ENCODE assay signal across 12 cellular contexts in genomic region chr7:55888364-55888763, GRCh38. TPM values are rescaled to one million over a fixed set of nuclear protein-coding genes. Genes with fewer than 3 reads are reported as not detected.
DNase-seq lines count a peak whose midpoint lies in the region; ATAC-seq, FAIRE-seq and TF ChIP-seq lines count a peak whose summit lies in the region.
"Not testable (repeated sequence)": the region's sequence is repeated elsewhere in the genome, so short reads cannot be mapped to it uniquely, and the experiment has no call there.
"Had no signal": no experiment of that assay in that cellular context is flagged by ENCODE, and none has a peak within 500 bp of the region (broad histone marks: within the 10 kb centered on the region; RNA-seq: fewer than 3 reads in every experiment).

No MANE protein-coding gene starts in this region.

- H3K9ac ChIP-seq in DND-41 (ENCODE audit: low read depth, low read length) (peak overlapping the region; percentile 62), Loucy (ENCODE audit: low read depth, low read length, poor library complexity, severe bottlenecking) (peak overlapping the region; percentile 75), HepG2 (ENCODE audit: insufficient read depth, low read depth, low read length) (peak overlapping the region; percentile 71)

- not testable (repeated sequence) for H3K27me3 ChIP-seq in DND-41 (ENCODE audit: insufficient read depth, low read length, poor library complexity); Loucy (ENCODE audit: insufficient read depth, low read length, poor library complexity, severe bottlenecking); SJSA1 (replicated peaks); HepG2 (ENCODE audit: control insufficient read depth in 1 of 2, insufficient read depth in 2 of 2, low read length in 2 of 2); prostate gland (replicated peaks; ENCODE audit: insufficient read depth)

- 86% methylated on average over 10 of the region's 10 CpGs for WGBS in HepG2 (ENCODE audit: low lambda C conversion rate)
- WGBS in prostate gland, result 73% methylated on average over 10 of the region's 10 CpGs
- 70% methylated on average over 10 of the region's 10 CpGs for WGBS in urinary bladder

- H3K27ac ChIP-seq in DND-41 (ENCODE audit: low read length), result peak overlapping the region; percentile 82
- H3K27ac ChIP-seq in SJSA1; HepG2 (ENCODE audit: extremely low read length, insufficient read depth, low read length); prostate gland; urinary bladder (ENCODE audit: low read depth): not testable (repeated sequence)

- H3K4me3 ChIP-seq in DND-41 (ENCODE audit: low read depth in 1 of 2, low read length in 2 of 2), result peak overlapping the region; percentile 47 to 67; a peak in 3 of 4 replicates
- H3K4me3 ChIP-seq in Loucy (ENCODE audit: low read length, poor library complexity, severe bottlenecking), result peak overlapping the region; percentile 77
- peak overlapping the region; percentile 95 for H3K4me3 ChIP-seq in SJSA1
- peak overlapping the region; percentile 66 to 69 (median 66); a peak in 5 of 6 replicates for H3K4me3 ChIP-seq in HepG2 (replicated peaks in 1 of 3; ENCODE audit: insufficient read depth in 1 of 3, low read depth in 2 of 3, low read length in 3 of 3)
- peak overlapping the region; percentile 33 to 36 for H3K4me3 ChIP-seq in prostate gland
- peak overlapping the region; percentile 89 for H3K4me3 ChIP-seq in urinary bladder (ENCODE audit: low read depth, low read length)

- not testable (repeated sequence) for TF ChIP-seq CTCF in DND-41 (IDR thresholded peaks at IDR 0.05; ENCODE audit: borderline replicate concordance, extremely low read depth, low read length, poor library complexity, severe bottlenecking); Loucy (conservative IDR thresholded peaks at IDR 0.05; ENCODE audit: low read length); endothelial cell (IDR thresholded peaks at IDR 0.05; ENCODE audit: unreplicated experiment); HepG2 (CRISPR knock-in tag; IDR thresholded peaks at IDR 0.05); prostate gland (IDR thresholded peaks at IDR 0.05)

- H3K4me1 Mint-ChIP-seq in endothelial cell (ENCODE audit: unreplicated experiment), result not testable (repeated sequence)

- not testable (repeated sequence) for H3K27me3 Mint-ChIP-seq in endothelial cell (ENCODE audit: unreplicated experiment)

- peak overlapping the region; percentile 77 to 92 for H3K27ac Mint-ChIP-seq in activated naive CD4-positive, alpha-beta T cell treated with anti-CD3 and anti-CD28 coated beads, Interleukin-2, amount 50 U/mL, for 72 hours
- H3K27ac Mint-ChIP-seq in endothelial cell (ENCODE audit: unreplicated experiment), result peak overlapping the region; percentile 89

- not testable (repeated sequence) for TF ChIP-seq POLR2A in HepG2 (IDR thresholded peaks at IDR 0.05; ENCODE audit: insufficient read depth in 1 of 2, low read depth in 2 of 2, low read length in 2 of 2); prostate gland (IDR thresholded peaks at IDR 0.05)

- POLR2A ChIA-PET in HepG2 (lab: Yijun Ruan, JAX), result not testable (repeated sequence)

- peak overlapping the region; percentile 93 for H3K4me3 Mint-ChIP-seq in endothelial cell (ENCODE audit: unreplicated experiment)

- H3F3A ChIP-seq in Loucy (ENCODE audit: low read depth), result not testable (repeated sequence)

- H2AFZ ChIP-seq in DND-41 (ENCODE audit: low read depth, low read length), result peak overlapping the region; percentile 94
- H2AFZ ChIP-seq in Loucy (ENCODE audit: low read length), result peak overlapping the region; percentile 61; the same call in 1 of the 2 replicates
- peak overlapping the region; percentile 63 for H2AFZ ChIP-seq in HepG2 (ENCODE audit: low read length)

- FAIRE-seq in HepG2 (lab: Jason Lieb, UNC), result not testable (repeated sequence)

- not testable (repeated sequence) for H3K9me3 Mint-ChIP-seq in activated naive CD4-positive, alpha-beta T cell treated with anti-CD3 and anti-CD28 coated beads, Interleukin-2, amount 50 U/mL, for 72 hours; endothelial cell (ENCODE audit: unreplicated experiment)

- H3K9me2 ChIP-seq in Loucy (replicated peaks; ENCODE audit: low read depth, low read length), result not testable (repeated sequence)

- not testable (repeated sequence) for H3K9me3 ChIP-seq in DND-41 (ENCODE audit: insufficient read depth, low read length, severe bottlenecking); Loucy (ENCODE audit: insufficient read depth, low read depth, low read length); SJSA1 (replicated peaks); HepG2 (ENCODE audit: low read length); prostate gland

- H3K79me2 ChIP-seq in DND-41 (ENCODE audit: insufficient read depth, low read length); Loucy (ENCODE audit: insufficient read depth, low read length); HepG2 (ENCODE audit: insufficient read depth, low read length): not testable (repeated sequence)

- peak; percentile 29; the same call in 1 of the 3 replicates for ATAC-seq in DND-41 (ENCODE audit: insufficient read depth, low read depth)
- not testable (repeated sequence) for ATAC-seq in activated naive CD4-positive, alpha-beta T cell treated with anti-CD3 and anti-CD28 coated beads, Interleukin-2, amount 50 U/mL, for 72 hours; HepG2

- intact Hi-C loops in HepG2 (cut with micrococcal nuclease; ENCODE audit: unreplicated experiment), result not testable (repeated sequence)
- intact Hi-C loops in prostate gland (cut with DNase I), result loop anchor here (5.0 to 10.0 kb wide), 3 partner anchors 74 to 244 kb away; partner anchors contain the start of gene NIPSNAP2

- not testable (repeated sequence) for H3K36me3 ChIP-seq in DND-41 (ENCODE audit: insufficient read depth, low read length); Loucy (ENCODE audit: insufficient read depth, low read length); SJSA1; HepG2 (replicated peaks in 1 of 2; ENCODE audit: control insufficient read depth in 1 of 2, insufficient read depth in 2 of 2, low read length in 2 of 2); prostate gland; urinary bladder (ENCODE audit: insufficient read depth)

- TF ChIP-seq EP300 in HepG2 (IDR thresholded peaks at IDR 0.05; ENCODE audit: low read depth in 2 of 2, low read length in 2 of 2); HepG2 (CRISPR knock-in tag; IDR thresholded peaks at IDR 0.05; ENCODE audit: borderline replicate concordance): not testable (repeated sequence)

- H3K4me1 ChIP-seq in DND-41 (ENCODE audit: insufficient read depth, low read length), result peaks cover 18% of the 10 kb centered on the region
- H3K4me1 ChIP-seq in Loucy (ENCODE audit: insufficient read depth, low read length, poor library complexity, severe bottlenecking); SJSA1 (replicated peaks); HepG2 (ENCODE audit: insufficient read depth, low read length); prostate gland (replicated peaks); urinary bladder (ENCODE audit: insufficient read depth): not testable (repeated sequence)

- DNase-seq in DND-41, result peak; percentile 21
- not testable (repeated sequence) for DNase-seq in SJSA1 (ENCODE audit: low read depth in 1 of 2, low spot score in 2 of 2); activated naive CD4-positive, alpha-beta T cell treated with anti-CD3 and anti-CD28 coated beads, Interleukin-2, amount 50 U/mL, for 72 hours (ENCODE audit: low spot score in 2 of 2); endothelial cell (ENCODE audit: low spot score); HepG2 (ENCODE audit: low spot score); prostate gland (ENCODE audit: low spot score)

- H4K20me1 ChIP-seq in DND-41 (ENCODE audit: insufficient read depth, low read length); Loucy (ENCODE audit: insufficient read depth, low read length, poor library complexity, severe bottlenecking); HepG2 (ENCODE audit: insufficient read depth, low read length): not testable (repeated sequence)

- in situ Hi-C loops in HepG2 (cut with HindIII; ENCODE audit: extremely low pct_ligation_motif_present, low pct_unique_long_range_greater_than_20kb), result not testable (repeated sequence)

- H3K36me3 Mint-ChIP-seq in activated naive CD4-positive, alpha-beta T cell treated with anti-CD3 and anti-CD28 coated beads, Interleukin-2, amount 50 U/mL, for 72 hours; endothelial cell (ENCODE audit: low read depth, unreplicated experiment): not testable (repeated sequence)

- TF ChIP-seq RAD21 in HepG2 (CRISPR knock-in tag; IDR thresholded peaks at IDR 0.05), result not testable (repeated sequence)

- BruUV-seq in HepG2 (replicated peaks; lab: Mats Ljungman, UMichigan), result not testable (repeated sequence)

- CTCF ChIA-PET in HepG2 (lab: Yijun Ruan, JAX; ENCODE audit: low intra/inter-chr PET ratio, low total read pairs), result not testable (repeated sequence)

- H3K4me2 ChIP-seq in DND-41 (ENCODE audit: insufficient read depth, low read length) (peak overlapping the region; percentile 77), Loucy (ENCODE audit: low read depth, low read length, poor library complexity, severe bottlenecking) (peak overlapping the region; percentile 57), HepG2 (ENCODE audit: low read depth, low read length) (peak overlapping the region; percentile 70)

RNA-seq across cellular contexts. Expression of gene ZNF713, which starts 1.1 kb away (rescaled TPM):
- 0.69 and 1.5 TPM in 2 replicates for total RNA-seq in SJSA1 (2014; rRNA removed; shearing (Covaris generic))
- 1 to 10 TPM; 2.9 to 4.3 TPM for total RNA-seq in activated naive CD4-positive, alpha-beta T cell treated with anti-CD3 and anti-CD28 coated beads, Interleukin-2, amount 50 U/mL, for 72 hours
- total RNA-seq in endothelial cell (ENCODE audit: unreplicated experiment) (4.4 TPM), HepG2 (2016; rRNA removed; fragmentation: Illumina TruSeq; extraction: Trizol) (2.3 and 3.4 TPM in 2 replicates), prostate gland (1 to 10 TPM; 7.7 to 8.2 TPM), urinary bladder (16.3 TPM)
- total RNA-seq in HepG2 (2016; cell fraction: cytosol; rRNA removed; fragmentation: Illumina TruSeq; extraction: Trizol; ENCODE audit: low read depth), result 0.88 and 1.9 TPM in 2 replicates
- 2.1 and 2.2 TPM in 2 replicates for total RNA-seq in HepG2 (2016; cell fraction: insoluble cytoplasmic fraction; rRNA removed; fragmentation: Illumina TruSeq; extraction: Trizol)
- 1.8 and 2.7 TPM in 2 replicates for total RNA-seq in HepG2 (2016; cell fraction: membrane; rRNA removed; fragmentation: Illumina TruSeq; extraction: Trizol)
- total RNA-seq in HepG2 (2016; cell fraction: nucleus; rRNA removed; fragmentation: Illumina TruSeq; extraction: Trizol), result 2.2 and 2.9 TPM in 2 replicates
- polyA plus RNA-seq in HepG2 (2011; rRNA removed) (0.82 and 1.1 TPM in 2 replicates), urinary bladder (1.6 TPM)
- polyA plus RNA-seq in HepG2 (2011; cell fraction: cytosol; rRNA removed), result 0.58 and 0.76 TPM in 2 replicates
- polyA plus RNA-seq in HepG2 (2011; cell fraction: nucleus; rRNA removed), result 1.2 and 1.4 TPM in 2 replicates
- polyA plus RNA-seq in HepG2 (2012), result 1.1 and 1.6 TPM in 2 replicates
- 0.61 and 0.79 TPM in 2 replicates for polyA plus RNA-seq in HepG2 (2016; cell fraction: cytosol; fragmentation: Illumina TruSeq; extraction: Trizol; ENCODE audit: low read depth)
- 1.7 and 2.0 TPM in 2 replicates for polyA plus RNA-seq in HepG2 (2016; cell fraction: insoluble cytoplasmic fraction; fragmentation: Illumina TruSeq; extraction: Trizol; ENCODE audit: low read depth)
- 1.5 and 2.3 TPM in 2 replicates for polyA plus RNA-seq in HepG2 (2016; cell fraction: membrane; fragmentation: Illumina TruSeq; extraction: Trizol; ENCODE audit: low read depth)
- 2.6 and 2.9 TPM in 2 replicates for polyA plus RNA-seq in HepG2 (2016; cell fraction: nucleus; fragmentation: Illumina TruSeq; extraction: Trizol; ENCODE audit: insufficient read depth, low read depth)
- 1.3 and 1.8 TPM in 2 replicates for polyA minus RNA-seq in HepG2 (2011; rRNA and poly(A)+ RNA removed; ENCODE audit: low replicate concordance)
- polyA minus RNA-seq in HepG2 (2011; cell fraction: cytosol; rRNA and poly(A)+ RNA removed), result 1.1 and 1.2 TPM in 2 replicates
- polyA minus RNA-seq in HepG2 (2011; cell fraction: nucleus; rRNA and poly(A)+ RNA removed), result 3.1 and 5.2 TPM in 2 replicates

RNA-seq across cellular contexts. Expression of gene SEPTIN14, which starts 25.8 kb away (rescaled TPM):
- not detected in 2 replicates for total RNA-seq in SJSA1 (2014; rRNA removed; shearing (Covaris generic))
- total RNA-seq in activated naive CD4-positive, alpha-beta T cell treated with anti-CD3 and anti-CD28 coated beads, Interleukin-2, amount 50 U/mL, for 72 hours, result not detected
- total RNA-seq in endothelial cell (ENCODE audit: unreplicated experiment), result not detected
- not detected in 2 replicates for total RNA-seq in HepG2 (2016; rRNA removed; fragmentation: Illumina TruSeq; extraction: Trizol)
- not detected in 2 replicates for total RNA-seq in HepG2 (2016; cell fraction: cytosol; rRNA removed; fragmentation: Illumina TruSeq; extraction: Trizol; ENCODE audit: low read depth)
- total RNA-seq in HepG2 (2016; cell fraction: insoluble cytoplasmic fraction; rRNA removed; fragmentation: Illumina TruSeq; extraction: Trizol), result not detected in 2 replicates
- 0.03 TPM in 1 of 2 replicates, not detected in the other for total RNA-seq in HepG2 (2016; cell fraction: membrane; rRNA removed; fragmentation: Illumina TruSeq; extraction: Trizol)
- total RNA-seq in HepG2 (2016; cell fraction: nucleus; rRNA removed; fragmentation: Illumina TruSeq; extraction: Trizol), result not detected in 2 replicates
- polyA plus RNA-seq in HepG2 (2011; rRNA removed), result not detected in 2 replicates
- not detected in 2 replicates for polyA plus RNA-seq in HepG2 (2011; cell fraction: cytosol; rRNA removed)
- polyA plus RNA-seq in HepG2 (2011; cell fraction: nucleus; rRNA removed), result not detected in 2 replicates
- 0.04 TPM in 1 of 2 replicates, not detected in the other for polyA plus RNA-seq in HepG2 (2012)
- not detected in 2 replicates for polyA plus RNA-seq in HepG2 (2016; cell fraction: cytosol; fragmentation: Illumina TruSeq; extraction: Trizol; ENCODE audit: low read depth)
- polyA plus RNA-seq in HepG2 (2016; cell fraction: insoluble cytoplasmic fraction; fragmentation: Illumina TruSeq; extraction: Trizol; ENCODE audit: low read depth), result not detected in 2 replicates
- not detected in 2 replicates for polyA plus RNA-seq in HepG2 (2016; cell fraction: membrane; fragmentation: Illumina TruSeq; extraction: Trizol; ENCODE audit: low read depth)
- polyA plus RNA-seq in HepG2 (2016; cell fraction: nucleus; fragmentation: Illumina TruSeq; extraction: Trizol; ENCODE audit: insufficient read depth, low read depth), result not detected in 2 replicates
- not detected in 2 replicates for polyA minus RNA-seq in HepG2 (2011; rRNA and poly(A)+ RNA removed; ENCODE audit: low replicate concordance)
- polyA minus RNA-seq in HepG2 (2011; cell fraction: cytosol; rRNA and poly(A)+ RNA removed), result not detected in 2 replicates
- not detected in 2 replicates for polyA minus RNA-seq in HepG2 (2011; cell fraction: nucleus; rRNA and poly(A)+ RNA removed)
- total RNA-seq in prostate gland, result 10 to 100 TPM in 1 of 2 donors, not detected in 1; 26.2 TPM
- total RNA-seq in urinary bladder, result not detected
- not detected for polyA plus RNA-seq in urinary bladder
- total RNA-seq: dermis microvascular lymphatic vessel endothelial cell, occipital lobe, Right ventricle myocardium inferior, tibial nerve had no signal

Comparison
In these comparisons a context has a peak if more than half of its experiments do, and no peak if none do; other contexts are left out.
1. H3K4me3 ChIP-seq: peak in every context shown above with its lines; median percentile 95 in SJSA1; 89 in urinary bladder; 77 in Loucy; 66 in HepG2; 57 in DND-41; 34 in prostate gland.